In the genomic region with DNA sequence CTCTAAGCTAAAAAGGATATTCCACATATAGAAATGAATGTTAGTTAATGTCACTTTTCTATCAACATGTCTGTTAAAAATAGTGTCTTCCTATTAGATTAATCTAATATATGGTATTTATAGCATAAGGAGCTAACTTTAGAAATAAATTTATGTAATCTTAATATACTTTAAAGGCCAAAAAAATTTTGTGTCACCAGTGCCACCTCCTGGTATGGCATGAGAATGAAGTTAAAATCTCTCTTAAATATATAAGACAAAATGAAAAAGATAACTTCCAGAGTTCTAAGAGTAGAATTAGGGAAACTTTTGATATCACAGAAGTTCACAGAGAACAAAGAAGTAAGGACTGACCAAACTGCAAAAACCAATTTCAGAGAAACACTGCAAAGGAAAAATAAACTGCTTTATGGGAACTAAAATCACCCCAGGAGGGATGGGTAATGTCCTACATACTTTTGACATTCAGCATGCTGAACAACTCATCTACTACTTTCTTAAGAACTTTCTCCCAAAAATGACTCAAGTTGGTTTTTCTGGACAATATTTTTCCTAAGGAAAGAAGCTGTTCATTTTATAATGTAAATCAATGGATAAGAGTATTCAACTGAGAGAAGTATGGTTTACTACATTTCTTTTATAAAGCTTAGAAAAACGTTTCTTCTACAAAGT, we compare ENCODE assay signal across 8 cellular contexts.
A peak's percentile ranks its signal among the peaks of the same experiment; 100 is the strongest.
DNase-seq lines count a peak whose midpoint lies in the region; ATAC-seq lines count a peak whose summit lies in the region.

No MANE protein-coding gene starts in this region.

- no peaks in the 10 kb centered on the region for H3K9me3 ChIP-seq in effector memory CD4-positive, alpha-beta T cell (ENCODE audit: control insufficient read depth, low read length)

- no peaks in the 10 kb centered on the region for H3K4me1 ChIP-seq in effector memory CD4-positive, alpha-beta T cell (ENCODE audit: control insufficient read depth, insufficient read depth, low read length, poor library complexity, severe bottlenecking)

- no peak for ATAC-seq in HG03108 (IDR thresholded peaks at IDR 0.05; ENCODE audit: unreplicated experiment)

- peaks cover 37% of the 10 kb centered on the region for H3K36me3 ChIP-seq in effector memory CD4-positive, alpha-beta T cell (ENCODE audit: control insufficient read depth, insufficient read depth, low read length)

- DNase-seq in NOMO-1 treated with DMSO at 0.1 percent for 48 hours (lab: John Stamatoyannopoulos, UW; ENCODE audit: unreplicated experiment) (peak; percentile 5), NOMO-1 treated with dmso at 0.1 percent for 144 hours (lab: John Stamatoyannopoulos, UW; ENCODE audit: unreplicated experiment) (no peak), NCI-H2171 treated with DMSO at 0.1 percent for 48 hours (lab: John Stamatoyannopoulos, UW) (peak; percentile 7), pons (ENCODE audit: low spot score) (peak; percentile 14), NCI-H510A treated with DMSO at 0.1 percent for 48 hours (lab: John Stamatoyannopoulos, UW) (no peak)
- DNase-seq in effector CD4-positive, alpha-beta T cell: peak; percentile 9
- no peak for DNase-seq in effector memory CD4-positive, alpha-beta T cell

- H3K4me3 ChIP-seq in effector memory CD4-positive, alpha-beta T cell (ENCODE audit: insufficient read depth, low read depth, low read length, poor library complexity, severe bottlenecking): no peak overlapping the region

- H3K27ac ChIP-seq in effector memory CD4-positive, alpha-beta T cell (ENCODE audit: insufficient read depth, low read length, poor library complexity, severe bottlenecking): no peak overlapping the region

- H3K27me3 ChIP-seq in effector memory CD4-positive, alpha-beta T cell (replicated peaks; ENCODE audit: control insufficient read depth, insufficient read depth, low read length, poor library complexity, severe bottlenecking): no peaks in the 10 kb centered on the region

Comparison
In these comparisons a context has a peak if more than half of its experiments do, and no peak if none do; other contexts are left out.
1. DNase-seq: peak in NOMO-1 treated with DMSO at 0.1 percent for 48 hours (single experiment), NCI-H2171 treated with DMSO at 0.1 percent for 48 hours (single experiment), effector CD4-positive, alpha-beta T cell (single experiment) and pons (single experiment); none in NOMO-1 treated with dmso at 0.1 percent for 144 hours (single experiment), NCI-H510A treated with DMSO at 0.1 percent for 48 hours (single experiment) and effector memory CD4-positive, alpha-beta T cell (0 of 3).